Comparison of ENCODE assay signal across 8 cellular contexts in genomic region chr19:14080887-14081796, GRCh38. TPM values are rescaled to one million over a fixed set of nuclear protein-coding genes. Genes with fewer than 3 reads are reported as not detected.
DNase-seq lines count a peak whose midpoint lies in the region; ATAC-seq, FAIRE-seq and TF ChIP-seq lines count a peak whose summit lies in the region.

No MANE protein-coding gene starts in this region.

- peak overlapping the region; percentile 93 for H3K4me3 Mint-ChIP-seq in Caco-2 (ENCODE audit: unreplicated experiment)
- H3K4me3 Mint-ChIP-seq in activated CD8-positive, alpha-beta memory T cell treated with anti-CD3 and anti-CD28 coated beads, Interleukin-2, amount 10 ng/mL, durations not matched to agents 7 days and 5 days, result peak overlapping the region; percentile 92

- H3K9ac ChIP-seq in endocrine pancreas (ENCODE audit: control insufficient read depth, insufficient read depth, low read length) (peak overlapping the region; percentile 85), mesenchymal stem cell (ENCODE audit: low read length) (peak overlapping the region; percentile 95)

- no peaks in the 10 kb centered on the region for H3K9me3 ChIP-seq in Caco-2
- H3K9me3 ChIP-seq in endocrine pancreas (ENCODE audit: control insufficient read depth, low read length), result no peaks in the 10 kb centered on the region
- H3K9me3 ChIP-seq in mesenchymal stem cell (ENCODE audit: control insufficient read depth, low read length), result no peaks in the 10 kb centered on the region

- H3K4me1 ChIP-seq in Caco-2 (peaks cover 10% of the 10 kb centered on the region; the same call in 1 of the 2 replicates), endocrine pancreas (ENCODE audit: control insufficient read depth, insufficient read depth, low read length) (no peaks in the 10 kb centered on the region), mesenchymal stem cell (ENCODE audit: control insufficient read depth, insufficient read depth, low read depth, low read length) (peaks cover 5% of the 10 kb centered on the region)

- ATAC-seq in GM21381 (IDR thresholded peaks at IDR 0.05; ENCODE audit: unreplicated experiment), result peak; percentile 78
- ATAC-seq in activated CD8-positive, alpha-beta memory T cell treated with anti-CD3 and anti-CD28 coated beads, Interleukin-2, amount 10 ng/mL, durations not matched to agents 7 days and 5 days, result peak; percentile 97

- H3K14ac ChIP-seq in mesenchymal stem cell (ENCODE audit: low read length in 2 of 2), result no peak overlapping the region

- 1% methylated on average over 50 of the region's 50 CpGs for whole genome bisulfite sequencing in mesenchymal stem cell

- peaks cover 9% of the 10 kb centered on the region for H3K79me1 ChIP-seq in mesenchymal stem cell (replicated peaks; ENCODE audit: low read length, poor library complexity, severe bottlenecking)

- POLR2A ChIA-PET in Caco-2 (lab: Charles Lee), result interaction anchor here (0.6 to 0.9 kb wide), 4 partner anchors 30 to 240 kb away, joined by 3 to 11 read pairs (median 4); no protein-coding TSS in a partner anchor

- intact Hi-C loops in Caco-2 (cut with micrococcal nuclease; ENCODE audit: unreplicated experiment), result loop anchor here (2.0 to 5.0 kb wide), 2 partner anchors 36 to 56 kb away; partner anchors contain the start of genes ASF1B and PRKACA

- BruUV-seq in Caco-2 (replicated peaks; lab: Mats Ljungman, UMichigan), result TSS peak; percentile 91

- H2BK15ac ChIP-seq in mesenchymal stem cell (ENCODE audit: low read depth, poor library complexity, severe bottlenecking), result no peak overlapping the region

- H3K23ac ChIP-seq in mesenchymal stem cell (ENCODE audit: low read length in 2 of 2), result no peak overlapping the region

- TF ChIP-seq CTCF in Caco-2 (IDR thresholded peaks at IDR 0.05; ENCODE audit: insufficient read depth in 1 of 2, low read depth in 1 of 2, low read length in 1 of 2, severe bottlenecking in 1 of 2, unreplicated experiment in 1 of 2), result no peak

- H3K18ac ChIP-seq in mesenchymal stem cell (ENCODE audit: low read depth in 1 of 2, low read length in 2 of 2), result peak overlapping the region; percentile 70 to 82

- H3K27me3 ChIP-seq in Caco-2 (replicated peaks; ENCODE audit: control insufficient read depth, insufficient read depth, low read length) (no peaks in the 10 kb centered on the region), endocrine pancreas (ENCODE audit: control insufficient read depth, insufficient read depth, low read length) (no peaks in the 10 kb centered on the region), mesenchymal stem cell (ENCODE audit: control insufficient read depth in 1 of 2, insufficient read depth in 1 of 2, low read length in 2 of 2) (no peaks in the 10 kb centered on the region)

- peaks cover 10% of the 10 kb centered on the region for H3K36me3 Mint-ChIP-seq in Caco-2 (ENCODE audit: insufficient read depth, unreplicated experiment)
- H3K36me3 Mint-ChIP-seq in activated CD8-positive, alpha-beta memory T cell treated with anti-CD3 and anti-CD28 coated beads, Interleukin-2, amount 10 ng/mL, durations not matched to agents 7 days and 5 days, result no peaks in the 10 kb centered on the region

- FAIRE-seq in HTR-8/SVneo (lab: Jason Lieb, UNC), result peak; percentile 77

- H2BK12ac ChIP-seq in mesenchymal stem cell (ENCODE audit: low read length in 2 of 2), result no peak overlapping the region

- H4K91ac ChIP-seq in mesenchymal stem cell (ENCODE audit: low read length), result peak overlapping the region; percentile 44

- H2BK5ac ChIP-seq in mesenchymal stem cell (ENCODE audit: low read depth, low read length, poor library complexity, severe bottlenecking), result no peak overlapping the region

- peak overlapping the region; percentile 95 for H3K27ac Mint-ChIP-seq in Caco-2 (ENCODE audit: unreplicated experiment)
- peak overlapping the region; percentile 92 for H3K27ac Mint-ChIP-seq in activated CD8-positive, alpha-beta memory T cell treated with anti-CD3 and anti-CD28 coated beads, Interleukin-2, amount 10 ng/mL, durations not matched to agents 7 days and 5 days

- peak overlapping the region; percentile 78 for H3K4me2 ChIP-seq in mesenchymal stem cell (ENCODE audit: low read length, poor library complexity, severe bottlenecking)

- H3K4me1 Mint-ChIP-seq in Caco-2 (ENCODE audit: low read depth, unreplicated experiment), result no peaks in the 10 kb centered on the region
- H3K4me1 Mint-ChIP-seq in activated CD8-positive, alpha-beta memory T cell treated with anti-CD3 and anti-CD28 coated beads, Interleukin-2, amount 10 ng/mL, durations not matched to agents 7 days and 5 days, result peaks cover 16% of the 10 kb centered on the region

- no peak overlapping the region for H2AK5ac ChIP-seq in mesenchymal stem cell (ENCODE audit: low read length, severe bottlenecking)

- H3K4me3 ChIP-seq in Caco-2 (ENCODE audit: low read depth, low read length) (peak overlapping the region; percentile 83), endocrine pancreas (ENCODE audit: control insufficient read depth, insufficient read depth, low read length) (peak overlapping the region; percentile 66), mesenchymal stem cell (ENCODE audit: insufficient read depth in 1 of 2, low read depth in 1 of 2, low read length in 2 of 2) (peak overlapping the region; percentile 73 to 91)

- H3K4ac ChIP-seq in mesenchymal stem cell (ENCODE audit: low read depth in 1 of 2, low read length in 2 of 2), result peak overlapping the region in 1 of 2 experiments; percentile 69

- peak overlapping the region; percentile 55 for H3K27ac ChIP-seq in mesenchymal stem cell (ENCODE audit: low read length, poor library complexity, severe bottlenecking)

- peak; percentile 97 to 98 for DNase-seq in Caco-2
- peak; percentile 98 for DNase-seq in HTR-8/SVneo (ENCODE audit: insufficient read length, low spot score)
- DNase-seq in NOMO-1 treated with DMSO at 0.1 percent for 48 hours (lab: John Stamatoyannopoulos, UW; ENCODE audit: unreplicated experiment), result peak; percentile 99
- DNase-seq in activated CD8-positive, alpha-beta memory T cell treated with anti-CD3 and anti-CD28 coated beads, Interleukin-2, amount 10 ng/mL, durations not matched to agents 7 days and 5 days, result peak; percentile 100
- DNase-seq in mesenchymal stem cell, result peak; percentile 99
- DNase-seq in stimulated activated CD8-positive, alpha-beta memory T cell treated with anti-CD3 and anti-CD28 coated beads, Interleukin-12 subunit alpha, Interleukin-12 subunit beta, amount 100 ng/mL, for 24 hours (ENCODE audit: extremely low read depth), result peak; percentile 95

- peak overlapping the region; percentile 66 for H2AFZ ChIP-seq in mesenchymal stem cell (ENCODE audit: low read depth, low read length)

- CTCF ChIA-PET in Caco-2 (lab: Charles Lee), result interaction anchor here (0.6 to 1.7 kb wide), 6 partner anchors 9 to 219 kb away, joined by 3 to 8 read pairs (median 5); partner anchors contain the start of genes ASF1B, IL27RA and MISP3
- CTCF ChIA-PET in activated CD8-positive, alpha-beta memory T cell treated with anti-CD3 and anti-CD28 coated beads, Interleukin-2, amount 10 ng/mL, durations not matched to agents 7 days and 5 days (lab: Charles Lee), result interaction anchor here (0.5 to 7.4 kb wide), 20 partner anchors 8 to 399 kb away, joined by 3 to 38 read pairs (median 3); partner anchors contain the start of genes ASF1B, BRME1 and MISP3

- H4K8ac ChIP-seq in mesenchymal stem cell (ENCODE audit: low read length), result peak overlapping the region; percentile 87

- no peaks in the 10 kb centered on the region for H3K36me3 ChIP-seq in Caco-2 (ENCODE audit: control insufficient read depth, insufficient read depth, low read length)
- H3K36me3 ChIP-seq in endocrine pancreas (ENCODE audit: control insufficient read depth, insufficient read depth, low read length), result no peaks in the 10 kb centered on the region
- peaks cover 0 to 6% of the 10 kb centered on the region in 2 experiments for H3K36me3 ChIP-seq in mesenchymal stem cell (ENCODE audit: control insufficient read depth in 1 of 2, insufficient read depth in 2 of 2, low read depth in 1 of 2, low read length in 2 of 2)

- H2BK120ac ChIP-seq in mesenchymal stem cell (ENCODE audit: low read depth, low read length), result no peak overlapping the region

- H3K9me3 Mint-ChIP-seq in Caco-2 (ENCODE audit: unreplicated experiment), result no peaks in the 10 kb centered on the region
- H3K9me3 Mint-ChIP-seq in activated CD8-positive, alpha-beta memory T cell treated with anti-CD3 and anti-CD28 coated beads, Interleukin-2, amount 10 ng/mL, durations not matched to agents 7 days and 5 days (ENCODE audit: low read depth), result no peaks in the 10 kb centered on the region

- no peaks in the 10 kb centered on the region for H3K27me3 Mint-ChIP-seq in Caco-2 (ENCODE audit: insufficient read depth, unreplicated experiment)
- H3K27me3 Mint-ChIP-seq in activated CD8-positive, alpha-beta memory T cell treated with anti-CD3 and anti-CD28 coated beads, Interleukin-2, amount 10 ng/mL, durations not matched to agents 7 days and 5 days, result no peaks in the 10 kb centered on the region

RNA-seq across cellular contexts. Expression of gene C19orf67, which starts 4.4 kb away (rescaled TPM):
- total RNA-seq in Caco-2 (2022), result not detected in 2 replicates
- total RNA-seq in activated CD8-positive, alpha-beta memory T cell treated with anti-CD3 and anti-CD28 coated beads, Interleukin-2, amount 10 ng/mL, durations not matched to agents 7 days and 5 days, result not detected
- polyA plus RNA-seq in mesenchymal stem cell (2013, experiment 1 of 2), result not detected
- not detected for polyA plus RNA-seq in mesenchymal stem cell (2013, experiment 2 of 2)

RNA-seq across cellular contexts. Expression of gene MISP3, which starts 8.6 kb away (rescaled TPM):
- total RNA-seq in Caco-2 (2022), result 5.2 TPM in 2 replicates
- total RNA-seq in activated CD8-positive, alpha-beta memory T cell treated with anti-CD3 and anti-CD28 coated beads, Interleukin-2, amount 10 ng/mL, durations not matched to agents 7 days and 5 days, result 1 to 10 TPM; 1.4 to 2.4 TPM
- 0.68 TPM for polyA plus RNA-seq in mesenchymal stem cell (2013, experiment 1 of 2)
- 0.47 TPM for polyA plus RNA-seq in mesenchymal stem cell (2013, experiment 2 of 2)

RNA-seq across cellular contexts. Expression of gene SAMD1, which starts 9.4 kb away (rescaled TPM):
- total RNA-seq in Caco-2 (2022), result 38.3 and 47.1 TPM in 2 replicates
- total RNA-seq in activated CD8-positive, alpha-beta memory T cell treated with anti-CD3 and anti-CD28 coated beads, Interleukin-2, amount 10 ng/mL, durations not matched to agents 7 days and 5 days, result 10 to 100 TPM; 60.4 to 81.9 TPM
- polyA plus RNA-seq in mesenchymal stem cell (2013, experiment 1 of 2), result 27.9 TPM
- polyA plus RNA-seq in mesenchymal stem cell (2013, experiment 2 of 2), result 26.5 TPM

RNA-seq across cellular contexts. Expression of gene PALM3, which starts 19.3 kb away (rescaled TPM):
- 25.9 TPM in 2 replicates for total RNA-seq in Caco-2 (2022)
- not detected for total RNA-seq in activated CD8-positive, alpha-beta memory T cell treated with anti-CD3 and anti-CD28 coated beads, Interleukin-2, amount 10 ng/mL, durations not matched to agents 7 days and 5 days
- polyA plus RNA-seq in mesenchymal stem cell (2013, experiment 1 of 2), result 0.43 TPM
- polyA plus RNA-seq in mesenchymal stem cell (2013, experiment 2 of 2), result 0.51 TPM

RNA-seq across cellular contexts. Expression of gene PRKACA, which starts 36.4 kb away (rescaled TPM):
- 46.4 and 51.9 TPM in 2 replicates for total RNA-seq in Caco-2 (2022)
- total RNA-seq in activated CD8-positive, alpha-beta memory T cell treated with anti-CD3 and anti-CD28 coated beads, Interleukin-2, amount 10 ng/mL, durations not matched to agents 7 days and 5 days, result 10 to 100 TPM; 42.3 to 65.4 TPM
- polyA plus RNA-seq in mesenchymal stem cell (2013, experiment 1 of 2), result 96.5 TPM
- polyA plus RNA-seq in mesenchymal stem cell (2013, experiment 2 of 2), result 94.5 TPM

Comparison
In these comparisons a context has a peak if more than half of its experiments do, and no peak if none do; other contexts are left out.
1. Peak in every context shown above with its lines: DNase-seq, ATAC-seq, H3K4me3 ChIP-seq and H3K27ac ChIP-seq.